8 cellular contexts compared by ENCODE assay signal in genomic region chr7:76048668-76048988, GRCh38. TPM values are rescaled to one million over a fixed set of nuclear protein-coding genes. Genes with fewer than 3 reads are reported as not detected.
A peak's percentile ranks its signal among the peaks of the same experiment; 100 is the strongest.
DNase-seq lines count a peak whose midpoint lies in the region; ATAC-seq and TF ChIP-seq lines count a peak whose summit lies in the region.

No MANE protein-coding gene starts in this region.

- H3K9me3 ChIP-seq in muscle layer of duodenum (ENCODE audit: control insufficient read depth in 1 of 2, low read length in 2 of 2), result no peaks in the 10 kb centered on the region

- no peaks in the 10 kb centered on the region for H3K9me3 Mint-ChIP-seq in Calu3 (ENCODE audit: low read depth, unreplicated experiment)

- intact Hi-C loops in Calu3 (cut with micrococcal nuclease; ENCODE audit: unreplicated experiment), result no loop called here

- H3K27ac Mint-ChIP-seq in Calu3 (ENCODE audit: unreplicated experiment), result peak overlapping the region; percentile 52

- H3K27me3 ChIP-seq in muscle layer of duodenum (ENCODE audit: low read depth, low read length), result no peaks in the 10 kb centered on the region

- peak overlapping the region; percentile 96 for H3K4me3 Mint-ChIP-seq in Calu3 (ENCODE audit: low read depth, unreplicated experiment)

- peaks cover 25% of the 10 kb centered on the region for H3K4me1 Mint-ChIP-seq in Calu3 (ENCODE audit: low read depth, unreplicated experiment)

- no peaks in the 10 kb centered on the region for H3K27me3 Mint-ChIP-seq in Calu3 (ENCODE audit: unreplicated experiment)

- TF ChIP-seq CTCF in Calu3 (IDR thresholded peaks at IDR 0.05; ENCODE audit: unreplicated experiment), result no peak

- H3K36me3 Mint-ChIP-seq in Calu3 (ENCODE audit: insufficient read depth, unreplicated experiment), result peaks cover 36% of the 10 kb centered on the region

- CTCF ChIA-PET in Calu3 (lab: Charles Lee), result no interaction called here

- peaks cover 0 to 4% of the 10 kb centered on the region in 2 donors for H3K36me3 ChIP-seq in muscle layer of duodenum (ENCODE audit: control insufficient read depth in 1 of 2, insufficient read depth in 2 of 2, low read length in 2 of 2)

- peak overlapping the region; percentile 72 for H3K27ac ChIP-seq in muscle layer of duodenum (ENCODE audit: low read length)

- ATAC-seq in HG02623 (IDR thresholded peaks at IDR 0.05; ENCODE audit: unreplicated experiment) (peak; percentile 10), HG02571 (IDR thresholded peaks at IDR 0.05; ENCODE audit: unreplicated experiment) (no peak)

- in situ Hi-C loops in SK-MEL-5 (cut with HindIII; ENCODE audit: low pct_unique_long_range_greater_than_20kb, low sequenced_read_pairs), result no loop called here

- BruUV-seq in Calu3 (replicated peaks; lab: Mats Ljungman, UMichigan), result no TSS peak

- H3K4me1 ChIP-seq in muscle layer of duodenum (ENCODE audit: control insufficient read depth in 1 of 2, insufficient read depth in 2 of 2, low read length in 2 of 2), result peaks cover 7 to 31% of the 10 kb centered on the region in 2 donors

- DNase-seq in Calu3, result no peak
- peak; percentile 31 for DNase-seq in SK-MEL-5 (ENCODE audit: low read depth, low spot score)
- DNase-seq in dedifferentiated amniotic fluid mesenchymal stem cell (ENCODE audit: extremely low spot score), result peak; percentile 24
- DNase-seq in medulla oblongata (ENCODE audit: extremely low spot score), result no peak
- DNase-seq in NCI-H345 treated with DMSO at 0.1 percent for 48 hours (lab: John Stamatoyannopoulos, UW; ENCODE audit: unreplicated experiment), result no peak

- H3K4me3 ChIP-seq in muscle layer of duodenum (ENCODE audit: low read depth in 1 of 2, low read length in 2 of 2), result peak overlapping the region; percentile 84 to 96

RNA-seq across cellular contexts. Expression of gene MDH2, which starts 0.7 kb away (rescaled TPM):
- 154 and 160 TPM in 2 replicates for total RNA-seq in Calu3 (2022)
- 173 and 184 TPM in 2 replicates for total RNA-seq in SK-MEL-5 (2014; rRNA removed; shearing (Covaris generic))
- 315 and 356 TPM in 2 replicates for polyA plus RNA-seq in SK-MEL-5 (2015; cell fraction: cytosol; rRNA removed)
- polyA plus RNA-seq in SK-MEL-5 (2015; cell fraction: nucleus; rRNA removed), result 110 and 129 TPM in 2 replicates

RNA-seq across cellular contexts. Expression of gene STYXL1, which starts 0.8 kb away (rescaled TPM):
- 39.9 and 46.2 TPM in 2 replicates for total RNA-seq in Calu3 (2022)
- 49.0 and 56.4 TPM in 2 replicates for total RNA-seq in SK-MEL-5 (2014; rRNA removed; shearing (Covaris generic))
- polyA plus RNA-seq in SK-MEL-5 (2015; cell fraction: cytosol; rRNA removed), result 50.4 and 51.7 TPM in 2 replicates
- 46.8 and 56.6 TPM in 2 replicates for polyA plus RNA-seq in SK-MEL-5 (2015; cell fraction: nucleus; rRNA removed)

RNA-seq across cellular contexts. Expression of gene TMEM120A, which starts 54.2 kb away (rescaled TPM):
- total RNA-seq in Calu3 (2022), result 19.3 and 30.8 TPM in 2 replicates
- 40.8 and 50.2 TPM in 2 replicates for total RNA-seq in SK-MEL-5 (2014; rRNA removed; shearing (Covaris generic))
- polyA plus RNA-seq in SK-MEL-5 (2015; cell fraction: cytosol; rRNA removed), result 70.5 and 71.6 TPM in 2 replicates
- 181 and 204 TPM in 2 replicates for polyA plus RNA-seq in SK-MEL-5 (2015; cell fraction: nucleus; rRNA removed)

Comparison
In these comparisons a context has a peak if more than half of its experiments do, and no peak if none do; other contexts are left out.
1. DNase-seq: peak in SK-MEL-5 (single experiment) and dedifferentiated amniotic fluid mesenchymal stem cell (single experiment); none in Calu3 (single experiment), medulla oblongata (single experiment) and NCI-H345 treated with DMSO at 0.1 percent for 48 hours (single experiment).